In genomic region chr12:57751788-57752667, GRCh38 we compare ENCODE assay signal across 1 cellular context.
A peak's percentile ranks its signal among the peaks of the same experiment; 100 is the strongest.
TF ChIP-seq lines count a peak whose summit lies in the region.

Gene CDK4, minus strand, starts transcription at chr12:57752310. Its CDS starts 593 bp downstream, at chr12:57751717.

TF ChIP-seq in HEK293, 187 proteins besides CTCF, POLR2A, EP300 and RAD21 (continued from another document and continues in another):
- peak; percentile 51 for TF ChIP-seq ZBTB11 (tag by site-specific recombination; conservative IDR thresholded peaks at IDR 0.05; ENCODE audit: low read depth)
- peak; percentile 68; the same call in 1 of the 2 replicates for TF ChIP-seq PRDM4 (tag by site-specific recombination; IDR thresholded peaks at IDR 0.05)
- no peak for TF ChIP-seq AEBP2 (tag by site-specific recombination; IDR thresholded peaks at IDR 0.05; ENCODE audit: borderline replicate concordance)
- TF ChIP-seq EGR2 (tag by site-specific recombination; IDR thresholded peaks at IDR 0.05; ENCODE audit: low read depth) = peak; percentile 94
- TF ChIP-seq ZNF266 (tag by site-specific recombination; IDR thresholded peaks at IDR 0.05; ENCODE audit: low read depth) = no peak
- peak; percentile 92 for TF ChIP-seq ZXDB (tag by site-specific recombination; IDR thresholded peaks at IDR 0.05)
- TF ChIP-seq HOXC10 (CRISPR knock-in tag; IDR thresholded peaks at IDR 0.05) = no peak
- no peak for TF ChIP-seq ZNF776 (tag by site-specific recombination; IDR thresholded peaks at IDR 0.05; ENCODE audit: borderline replicate concordance)
- 0 out of 2 replicates have a peak, but pooled peaks have one; percentile 46 for TF ChIP-seq GLI4 (tag by site-specific recombination; IDR thresholded peaks at IDR 0.05)
- no peak for TF ChIP-seq ZNF555 (tag by site-specific recombination; conservative IDR thresholded peaks at IDR 0.05)
- peak; percentile 74; the same call in 1 of the 2 replicates for TF ChIP-seq ZNF843 (tag by site-specific recombination; IDR thresholded peaks at IDR 0.05)
- TF ChIP-seq PRDM1 (tag by site-specific recombination; IDR thresholded peaks at IDR 0.05) = no peak
- TF ChIP-seq IKZF3 (tag by site-specific recombination; IDR thresholded peaks at IDR 0.05) = no peak
- TF ChIP-seq ZBTB8A (tag by site-specific recombination; IDR thresholded peaks at IDR 0.05) = peak; percentile 66
- TF ChIP-seq ZNF341 (tag by site-specific recombination; IDR thresholded peaks at IDR 0.05; ENCODE audit: low read depth) = peak; percentile 63; the same call in 1 of the 2 replicates
- peak; percentile 98 for TF ChIP-seq ZNF398 (tag by site-specific recombination; IDR thresholded peaks at IDR 0.05)
- TF ChIP-seq ZSCAN4 (tag by site-specific recombination; IDR thresholded peaks at IDR 0.05) = no peak
- 0 out of 2 replicates have a peak, but pooled peaks have one; percentile 37 for TF ChIP-seq MYNN (tag by site-specific recombination; IDR thresholded peaks at IDR 0.05; ENCODE audit: borderline replicate concordance)
- peak; percentile 93; the same call in 1 of the 2 replicates for TF ChIP-seq ZNF561 (tag by site-specific recombination; IDR thresholded peaks at IDR 0.05; ENCODE audit: borderline replicate concordance)
- TF ChIP-seq SCRT2 (tag by site-specific recombination; IDR thresholded peaks at IDR 0.05) = peak; percentile 87
- TF ChIP-seq ZEB2 (tag by site-specific recombination; IDR thresholded peaks at IDR 0.05) = peak; percentile 66; the same call in 1 of the 2 replicates
- no peak for TF ChIP-seq ZNF157 (tag by site-specific recombination; IDR thresholded peaks at IDR 0.05)
- no peak for TF ChIP-seq ZSCAN5A (tag by site-specific recombination; IDR thresholded peaks at IDR 0.05)
- no peak for TF ChIP-seq ZNF18 (tag by site-specific recombination; IDR thresholded peaks at IDR 0.05)
- TF ChIP-seq ZNF558 (tag by site-specific recombination; IDR thresholded peaks at IDR 0.05) = peak; percentile 63; the same call in 1 of the 2 replicates
- TF ChIP-seq ZNF112 (tag by site-specific recombination; IDR thresholded peaks at IDR 0.05) = no peak
- no peak for TF ChIP-seq MZF1 (tag by site-specific recombination; IDR thresholded peaks at IDR 0.05; ENCODE audit: borderline replicate concordance)
- TF ChIP-seq KLF1 (tag by site-specific recombination; IDR thresholded peaks at IDR 0.05) = peak; percentile 98
- TF ChIP-seq ZNF610 (tag by site-specific recombination; IDR thresholded peaks at IDR 0.05; ENCODE audit: borderline replicate concordance) = peak; percentile 90
- TF ChIP-seq ZNF521 (tag by site-specific recombination; IDR thresholded peaks at IDR 0.05) = no peak
- TF ChIP-seq ZNF621 (tag by site-specific recombination; IDR thresholded peaks at IDR 0.05) = no peak
- peak; percentile 91 for TF ChIP-seq ZNF580 (tag by site-specific recombination; IDR thresholded peaks at IDR 0.05)
- TF ChIP-seq ZNF48 (tag by site-specific recombination; IDR thresholded peaks at IDR 0.05) = no peak
- peak; percentile 97 for TF ChIP-seq ZFHX2 (tag by site-specific recombination; conservative IDR thresholded peaks at IDR 0.05)
- no peak for TF ChIP-seq ZNF792 (tag by site-specific recombination; IDR thresholded peaks at IDR 0.05)
- TF ChIP-seq ZNF223 (tag by site-specific recombination; IDR thresholded peaks at IDR 0.05) = no peak
- TF ChIP-seq ZNF280C (tag by site-specific recombination; IDR thresholded peaks at IDR 0.05) = no peak
- TF ChIP-seq ZNF10 (tag by site-specific recombination; IDR thresholded peaks at IDR 0.05) = peak; percentile 25; the same call in 1 of the 2 replicates
- peak; percentile 85 for TF ChIP-seq ZBTB17 (tag by site-specific recombination; IDR thresholded peaks at IDR 0.05)
- no peak for TF ChIP-seq ZNF530 (tag by site-specific recombination; IDR thresholded peaks at IDR 0.05; ENCODE audit: low read depth)
- no peak for TF ChIP-seq ZNF138 (tag by site-specific recombination; IDR thresholded peaks at IDR 0.05; ENCODE audit: borderline replicate concordance)
- TF ChIP-seq ZBTB20 (tag by site-specific recombination; IDR thresholded peaks at IDR 0.05) = peak; percentile 63
- no peak for TF ChIP-seq ZFP41 (tag by site-specific recombination; IDR thresholded peaks at IDR 0.05; ENCODE audit: borderline replicate concordance)
- no peak for TF ChIP-seq ZNF19 (tag by site-specific recombination; IDR thresholded peaks at IDR 0.05; ENCODE audit: low read depth)
- no peak; the same call in 1 of the 2 replicates for TF ChIP-seq INSM2 (tag by site-specific recombination; IDR thresholded peaks at IDR 0.05)
